ENCODE assay signal across 21 cellular contexts in the genomic region with DNA sequence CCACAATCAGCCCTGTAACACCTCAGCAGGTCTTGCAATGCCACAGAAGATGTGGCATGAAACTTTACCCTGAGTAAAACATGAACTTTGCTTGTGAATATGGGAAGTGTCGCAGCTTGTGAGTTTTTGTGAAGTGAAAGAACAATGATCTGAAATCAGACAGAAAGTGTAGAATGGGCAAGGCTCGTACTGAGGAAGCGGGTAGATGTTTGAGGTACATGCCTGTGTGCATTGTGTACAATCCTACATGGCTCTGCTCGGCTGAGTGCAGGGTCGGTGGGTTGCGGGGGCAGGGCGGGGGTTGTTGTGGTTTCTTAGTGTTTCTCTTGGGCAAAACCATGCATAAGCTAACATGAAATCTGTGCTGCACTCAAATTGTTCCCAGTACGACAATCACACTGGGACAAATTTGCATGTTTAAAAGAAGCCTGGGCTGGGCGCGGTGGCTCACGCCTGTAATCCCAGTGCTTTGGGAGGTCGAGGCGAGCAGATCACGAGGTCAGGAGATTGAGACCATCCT. TPM values are rescaled to one million over a fixed set of nuclear protein-coding genes. Genes with fewer than 3 reads are reported as not detected.
DNase-seq lines count a peak whose midpoint lies in the region; ATAC-seq and TF ChIP-seq lines count a peak whose summit lies in the region.
"Had no signal": no experiment of that assay in that cellular context is flagged by ENCODE, and none has a peak within 500 bp of the region (broad histone marks: within the 10 kb centered on the region; RNA-seq: fewer than 3 reads in every experiment).

No MANE protein-coding gene starts in this region.

- no peak overlapping the region for H3K27ac Mint-ChIP-seq in osteocyte (ENCODE audit: unreplicated experiment)
- no peak overlapping the region for H3K27ac Mint-ChIP-seq in effector memory CD8-positive, alpha-beta T cell
- H3K27ac Mint-ChIP-seq: CD14-positive monocyte; CD4-positive, alpha-beta memory T cell; HFFc6 had no signal

- H3K9me3 ChIP-seq in SU-DHL-6 (ENCODE audit: insufficient read depth, low read length) = no peaks in the 10 kb centered on the region
- H3K9me3 ChIP-seq in vagina = no peaks in the 10 kb centered on the region
- H3K9me3 ChIP-seq: BLaER1 had no signal

- H3K9me2 ChIP-seq in SU-DHL-6 (replicated peaks; ENCODE audit: insufficient read depth, low read length) = no peaks in the 10 kb centered on the region

- no peak for TF ChIP-seq CTCF in GM12864 (IDR thresholded peaks at IDR 0.05; ENCODE audit: low read depth, low read length, missing control alignments)
- no peak for TF ChIP-seq CTCF in SU-DHL-6 (IDR thresholded peaks at IDR 0.05; ENCODE audit: insufficient read depth, low read length, poor library complexity, severe bottlenecking)
- TF ChIP-seq CTCF in osteocyte (IDR thresholded peaks at IDR 0.05) = no peak
- TF ChIP-seq CTCF in vagina (IDR thresholded peaks at IDR 0.05) = no peak

- no peaks in the 10 kb centered on the region for H3K27me3 Mint-ChIP-seq in osteocyte (ENCODE audit: unreplicated experiment)
- H3K27me3 Mint-ChIP-seq in effector memory CD8-positive, alpha-beta T cell = peaks cover under 1 to 2% of the 10 kb centered on the region in 2 donors

- intact Hi-C loops in vagina (cut with DNase I) = no loop called here

- H3K36me3 ChIP-seq in SU-DHL-6 (ENCODE audit: low read length) (no peaks in the 10 kb centered on the region), vagina (no peaks in the 10 kb centered on the region)
- H3K36me3 ChIP-seq: BLaER1 had no signal

- no peaks in the 10 kb centered on the region for H4K20me1 ChIP-seq in SU-DHL-6 (ENCODE audit: low read depth, low read length)
- H4K20me1 ChIP-seq: BLaER1 had no signal

- H3K4me2 ChIP-seq in SU-DHL-6 (ENCODE audit: low read depth, low read length, poor library complexity, severe bottlenecking) = peak overlapping the region; percentile 8
- H3K4me2 ChIP-seq: BLaER1 had no signal

- no peak for TF ChIP-seq POLR2A in vagina (IDR thresholded peaks at IDR 0.05)

- H3K36me3 Mint-ChIP-seq in osteocyte (ENCODE audit: unreplicated experiment) = peaks cover 2% of the 10 kb centered on the region
- H3K36me3 Mint-ChIP-seq in effector memory CD8-positive, alpha-beta T cell (ENCODE audit: insufficient read depth) = no peaks in the 10 kb centered on the region
- H3K36me3 Mint-ChIP-seq: CD14-positive monocyte; CD4-positive, alpha-beta memory T cell had no signal

- no peak for ATAC-seq in GM21786 (IDR thresholded peaks at IDR 0.05; ENCODE audit: unreplicated experiment)
- ATAC-seq in effector memory CD8-positive, alpha-beta T cell (replicated peaks) = no peak
- ATAC-seq: HCT116 had no signal

- no peak overlapping the region for H3K4me3 Mint-ChIP-seq in osteocyte (ENCODE audit: unreplicated experiment)
- H3K4me3 Mint-ChIP-seq in effector memory CD8-positive, alpha-beta T cell = no peak overlapping the region
- H3K4me3 Mint-ChIP-seq: CD14-positive monocyte; CD4-positive, alpha-beta memory T cell; HFFc6 had no signal

- no peaks in the 10 kb centered on the region for H3K4me1 Mint-ChIP-seq in osteocyte (ENCODE audit: unreplicated experiment)
- H3K4me1 Mint-ChIP-seq in effector memory CD8-positive, alpha-beta T cell (ENCODE audit: low read depth in 2 of 2) = no peaks in the 10 kb centered on the region
- H3K4me1 Mint-ChIP-seq: CD14-positive monocyte; CD4-positive, alpha-beta memory T cell had no signal

- no peak overlapping the region for H3K9ac ChIP-seq in SU-DHL-6 (ENCODE audit: low read length)
- H3K9ac ChIP-seq: BLaER1 had no signal

- H2AFZ ChIP-seq in SU-DHL-6 (ENCODE audit: low read depth, low read length, severe bottlenecking) = no peak overlapping the region

- H3K9me3 Mint-ChIP-seq in osteocyte (ENCODE audit: unreplicated experiment) = peaks cover 43% of the 10 kb centered on the region
- H3K9me3 Mint-ChIP-seq in effector memory CD8-positive, alpha-beta T cell = peaks cover 0 to 10% of the 10 kb centered on the region in 2 donors

- H3K4me3 ChIP-seq in GM12864 (ENCODE audit: low read depth, low read length) = no peak overlapping the region
- H3K4me3 ChIP-seq in SU-DHL-6 (ENCODE audit: insufficient read depth, low read length, poor library complexity, severe bottlenecking) = no peak overlapping the region
- no peak overlapping the region for H3K4me3 ChIP-seq in vagina
- H3K4me3 ChIP-seq: BLaER1 had no signal

- H3K4me1 ChIP-seq in vagina = no peaks in the 10 kb centered on the region
- H3K4me1 ChIP-seq: BLaER1 had no signal

- DNase-seq in GM12864 (ENCODE audit: low read depth) (peak; percentile 7), osteocyte (ENCODE audit: extremely low spot score, unreplicated experiment) (peak; percentile 46), vagina (ENCODE audit: extremely low spot score in 2 of 2) (peak; percentile 13 to 52), substantia nigra (lab: John Stamatoyannopoulos, UW) (no peak)
- DNase-seq in effector memory CD8-positive, alpha-beta T cell = no peak
- DNase-seq: 8988T; CD4-positive, alpha-beta memory T cell; DMS153; DMS79; GDM1; GOT3; H7; HFFc6; IMR-90 had no signal

- no peaks in the 10 kb centered on the region for H3F3A ChIP-seq in SU-DHL-6 (ENCODE audit: insufficient read depth)

- H3K27ac ChIP-seq in SU-DHL-6 (ENCODE audit: low read depth, low read length) (no peak overlapping the region), vagina (no peak overlapping the region), substantia nigra (ENCODE audit: low read depth, low read length, poor library complexity, severe bottlenecking) (no peak overlapping the region)
- H3K27ac ChIP-seq: BLaER1 had no signal

- H3K27me3 ChIP-seq in SU-DHL-6 (ENCODE audit: low read length) (no peaks in the 10 kb centered on the region), vagina (no peaks in the 10 kb centered on the region)
- H3K27me3 ChIP-seq: BLaER1 had no signal

- H3K79me2 ChIP-seq in SU-DHL-6 (ENCODE audit: insufficient read depth, low read length) = no peaks in the 10 kb centered on the region

RNA-seq across cellular contexts. Expression of a gene that starts 1.1 kb away (rescaled TPM):
- total RNA-seq in osteocyte (not detected in 2 replicates), vagina (not detected)
- total RNA-seq: A673; CD4-positive, alpha-beta memory T cell; Daoy; H7; HFFc6; IMR-90 had no signal

RNA-seq across cellular contexts. Expression of a gene that starts 16.6 kb away (rescaled TPM):
- total RNA-seq in osteocyte (not detected in 2 replicates), vagina (not detected)
- total RNA-seq: A673; CD4-positive, alpha-beta memory T cell; H7; HFFc6; IMR-90 had no signal

RNA-seq across cellular contexts. Expression of a gene that starts 55.5 kb away (rescaled TPM):
- not detected in 2 replicates for total RNA-seq in osteocyte
- total RNA-seq in vagina = not detected
- total RNA-seq: A673; CD4-positive, alpha-beta memory T cell; H7; HFFc6; IMR-90 had no signal

Comparison
In these comparisons a context has a peak if more than half of its experiments do, and no peak if none do; other contexts are left out.
1. DNase-seq: peak in GM12864 (single experiment), osteocyte (single experiment) and vagina (2 of 2); none in substantia nigra (0 of 49) and effector memory CD8-positive, alpha-beta T cell (0 of 3).